12 cellular contexts compared by ENCODE assay signal in genomic region chr9:72442212-72442607, GRCh38.
DNase-seq lines count a peak whose midpoint lies in the region; ATAC-seq, FAIRE-seq and TF ChIP-seq lines count a peak whose summit lies in the region.
"Had no signal": no experiment of that assay in that cellular context is flagged by ENCODE, and none has a peak within 500 bp of the region (broad histone marks: within the 10 kb centered on the region; RNA-seq: fewer than 3 reads in every experiment).

No MANE protein-coding gene starts in this region.

- DNase-seq in EH (ENCODE audit: low read depth) (peak; percentile 92), epidermal melanocyte (ENCODE audit: insufficient read length, low spot score) (peak; percentile 54), omental fat pad (ENCODE audit: low spot score) (no peak), pancreas (no peak), NCI-H128 (lab: John Stamatoyannopoulos, UW; ENCODE audit: unreplicated experiment) (no peak), NCI-H774 (lab: John Stamatoyannopoulos, UW) (no peak)
- DNase-seq: activated CD4-positive, alpha-beta T cell treated with anti-CD3 and anti-CD28 coated beads for 36 hours; left lung; tibial artery had no signal

- no peak overlapping the region for H3K4me3 ChIP-seq in OCI-LY3 (ENCODE audit: low read length)
- H3K4me3 ChIP-seq in pancreas: no peak overlapping the region
- H3K4me3 ChIP-seq: cardiac muscle cell, left lung, tibial artery had no signal

- no peak overlapping the region for H2AFZ ChIP-seq in OCI-LY3 (ENCODE audit: low read depth, low read length)

- peak overlapping the region; percentile 98 for H3K27ac ChIP-seq in OCI-LY3 (ENCODE audit: low read length)
- H3K27ac ChIP-seq in pancreas: no peak overlapping the region
- H3K27ac ChIP-seq: cardiac muscle cell, tibial artery had no signal

- H3K79me2 ChIP-seq in OCI-LY3 (ENCODE audit: low read length): no peaks in the 10 kb centered on the region

- 77 to 80% methylated on average over 2 of the region's 2 CpGs for WGBS in pancreas, 2 donors

- intact Hi-C loops in pancreas (cut with DNase I): no loop called here

- peak overlapping the region; percentile 5; the same call in 1 of the 2 replicates for H3K4me2 ChIP-seq in OCI-LY3 (ENCODE audit: low read length)

- no peaks in the 10 kb centered on the region for H4K20me1 ChIP-seq in OCI-LY3 (ENCODE audit: insufficient read depth, low read length)

- H3K36me3 ChIP-seq in OCI-LY3 (replicated peaks; ENCODE audit: low read depth, low read length) (no peaks in the 10 kb centered on the region), pancreas (no peaks in the 10 kb centered on the region)
- H3K36me3 ChIP-seq: cardiac muscle cell, left lung, tibial artery had no signal

- no peaks in the 10 kb centered on the region for H3K9me3 ChIP-seq in OCI-LY3 (ENCODE audit: insufficient read depth, low read length)
- no peaks in the 10 kb centered on the region for H3K9me3 ChIP-seq in pancreas
- H3K9me3 ChIP-seq: left lung, tibial artery had no signal

- FAIRE-seq in pancreas (lab: Jason Lieb, UNC): no peak

- H3K9ac ChIP-seq in OCI-LY3 (ENCODE audit: low read length): no peak overlapping the region

- H3K27me3 ChIP-seq in OCI-LY3 (ENCODE audit: low read depth, low read length) (no peaks in the 10 kb centered on the region), pancreas (no peaks in the 10 kb centered on the region)
- H3K27me3 ChIP-seq: cardiac muscle cell, left lung, tibial artery had no signal

- TF ChIP-seq CTCF in OCI-LY3 (IDR thresholded peaks at IDR 0.05; ENCODE audit: low read depth, low read length): no peak
- no peak for TF ChIP-seq CTCF in omental fat pad (IDR thresholded peaks at IDR 0.05)
- no peak for TF ChIP-seq CTCF in pancreas (IDR thresholded peaks at IDR 0.05)

- ATAC-seq in omental fat pad (ENCODE audit: low FRiP score) (peak; percentile 75), pancreas (no peak), HG03520 (IDR thresholded peaks at IDR 0.05; ENCODE audit: unreplicated experiment) (no peak)
- ATAC-seq: activated CD4-positive, alpha-beta T cell treated with anti-CD3 and anti-CD28 coated beads for 36 hours; left lung had no signal

- H3K4me1 ChIP-seq in OCI-LY3 (ENCODE audit: low read length): peaks cover 74% of the 10 kb centered on the region
- no peaks in the 10 kb centered on the region for H3K4me1 ChIP-seq in pancreas
- H3K4me1 ChIP-seq: tibial artery had no signal

Comparison
In these comparisons a context has a peak if more than half of its experiments do, and no peak if none do; other contexts are left out.
1. DNase-seq: peak in EH (single experiment) and epidermal melanocyte (single experiment); none in omental fat pad (single experiment), pancreas (0 of 6), NCI-H128 (single experiment) and NCI-H774 (single experiment).